In the genomic region with DNA sequence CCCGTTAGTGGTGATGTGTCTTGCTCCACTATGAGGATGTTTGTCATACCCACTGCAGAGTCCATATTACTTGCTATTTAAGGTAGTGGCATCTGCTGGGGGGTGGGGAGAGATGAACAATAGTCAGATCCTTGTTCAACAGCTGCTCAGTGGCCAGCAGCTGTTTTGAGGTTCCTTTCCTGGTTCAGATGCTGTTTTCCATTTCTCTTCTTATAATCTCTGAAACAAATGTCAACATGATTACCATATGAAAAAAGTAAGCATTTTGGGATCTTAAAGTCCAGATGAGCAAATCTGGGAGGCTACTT, we compare ENCODE assay signal across 2 cellular contexts.
TF ChIP-seq lines count a peak whose summit lies in the region.

No MANE protein-coding gene starts in this region.

TF ChIP-seq in GM23338, 12 proteins besides CTCF, POLR2A, EP300 and RAD21:
- TF ChIP-seq, protein P1, sequence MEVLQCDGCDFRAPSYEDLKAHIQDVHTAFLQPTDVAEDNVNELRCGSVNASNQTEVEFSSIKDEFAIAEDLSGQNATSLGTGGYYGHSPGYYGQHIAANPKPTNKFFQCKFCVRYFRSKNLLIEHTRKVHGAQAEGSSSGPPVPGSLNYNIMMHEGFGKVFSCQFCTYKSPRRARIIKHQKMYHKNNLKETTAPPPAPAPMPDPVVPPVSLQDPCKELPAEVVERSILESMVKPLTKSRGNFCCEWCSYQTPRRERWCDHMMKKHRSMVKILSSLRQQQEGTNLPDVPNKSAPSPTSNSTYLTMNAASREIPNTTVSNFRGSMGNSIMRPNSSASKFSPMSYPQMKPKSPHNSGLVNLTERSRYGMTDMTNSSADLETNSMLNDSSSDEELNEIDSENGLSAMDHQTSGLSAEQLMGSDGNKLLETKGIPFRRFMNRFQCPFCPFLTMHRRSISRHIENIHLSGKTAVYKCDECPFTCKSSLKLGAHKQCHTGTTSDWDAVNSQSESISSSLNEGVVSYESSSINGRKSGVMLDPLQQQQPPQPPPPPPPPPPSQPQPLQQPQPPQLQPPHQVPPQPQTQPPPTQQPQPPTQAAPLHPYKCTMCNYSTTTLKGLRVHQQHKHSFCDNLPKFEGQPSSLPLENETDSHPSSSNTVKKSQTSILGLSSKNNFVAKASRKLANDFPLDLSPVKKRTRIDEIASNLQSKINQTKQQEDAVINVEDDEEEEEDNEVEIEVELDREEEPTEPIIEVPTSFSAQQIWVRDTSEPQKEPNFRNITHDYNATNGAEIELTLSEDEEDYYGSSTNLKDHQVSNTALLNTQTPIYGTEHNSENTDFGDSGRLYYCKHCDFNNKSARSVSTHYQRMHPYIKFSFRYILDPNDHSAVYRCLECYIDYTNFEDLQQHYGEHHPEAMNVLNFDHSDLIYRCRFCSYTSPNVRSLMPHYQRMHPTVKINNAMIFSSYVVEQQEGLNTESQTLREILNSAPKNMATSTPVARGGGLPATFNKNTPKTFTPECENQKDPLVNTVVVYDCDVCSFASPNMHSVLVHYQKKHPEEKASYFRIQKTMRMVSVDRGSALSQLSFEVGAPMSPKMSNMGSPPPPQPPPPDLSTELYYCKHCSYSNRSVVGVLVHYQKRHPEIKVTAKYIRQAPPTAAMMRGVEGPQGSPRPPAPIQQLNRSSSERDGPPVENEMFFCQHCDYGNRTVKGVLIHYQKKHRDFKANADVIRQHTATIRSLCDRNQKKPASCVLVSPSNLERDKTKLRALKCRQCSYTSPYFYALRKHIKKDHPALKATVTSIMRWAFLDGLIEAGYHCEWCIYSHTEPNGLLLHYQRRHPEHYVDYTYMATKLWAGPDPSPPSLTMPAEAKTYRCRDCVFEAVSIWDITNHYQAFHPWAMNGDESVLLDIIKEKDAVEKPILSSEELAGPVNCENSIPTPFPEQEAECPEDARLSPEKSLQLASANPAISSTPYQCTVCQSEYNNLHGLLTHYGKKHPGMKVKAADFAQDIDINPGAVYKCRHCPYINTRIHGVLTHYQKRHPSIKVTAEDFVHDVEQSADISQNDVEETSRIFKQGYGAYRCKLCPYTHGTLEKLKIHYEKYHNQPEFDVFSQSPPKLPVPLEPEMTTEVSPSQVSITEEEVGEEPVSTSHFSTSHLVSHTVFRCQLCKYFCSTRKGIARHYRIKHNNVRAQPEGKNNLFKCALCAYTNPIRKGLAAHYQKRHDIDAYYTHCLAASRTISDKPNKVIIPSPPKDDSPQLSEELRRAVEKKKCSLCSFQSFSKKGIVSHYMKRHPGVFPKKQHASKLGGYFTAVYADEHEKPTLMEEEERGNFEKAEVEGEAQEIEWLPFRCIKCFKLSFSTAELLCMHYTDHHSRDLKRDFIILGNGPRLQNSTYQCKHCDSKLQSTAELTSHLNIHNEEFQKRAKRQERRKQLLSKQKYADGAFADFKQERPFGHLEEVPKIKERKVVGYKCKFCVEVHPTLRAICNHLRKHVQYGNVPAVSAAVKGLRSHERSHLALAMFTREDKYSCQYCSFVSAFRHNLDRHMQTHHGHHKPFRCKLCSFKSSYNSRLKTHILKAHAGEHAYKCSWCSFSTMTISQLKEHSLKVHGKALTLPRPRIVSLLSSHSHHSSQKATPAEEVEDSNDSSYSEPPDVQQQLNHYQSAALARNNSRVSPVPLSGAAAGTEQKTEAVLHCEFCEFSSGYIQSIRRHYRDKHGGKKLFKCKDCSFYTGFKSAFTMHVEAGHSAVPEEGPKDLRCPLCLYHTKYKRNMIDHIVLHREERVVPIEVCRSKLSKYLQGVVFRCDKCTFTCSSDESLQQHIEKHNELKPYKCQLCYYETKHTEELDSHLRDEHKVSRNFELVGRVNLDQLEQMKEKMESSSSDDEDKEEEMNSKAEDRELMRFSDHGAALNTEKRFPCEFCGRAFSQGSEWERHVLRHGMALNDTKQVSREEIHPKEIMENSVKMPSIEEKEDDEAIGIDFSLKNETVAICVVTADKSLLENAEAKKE (CRISPR knock-in tag; IDR thresholded peaks at IDR 0.05) = no peak
- TF ChIP-seq, protein P2, sequence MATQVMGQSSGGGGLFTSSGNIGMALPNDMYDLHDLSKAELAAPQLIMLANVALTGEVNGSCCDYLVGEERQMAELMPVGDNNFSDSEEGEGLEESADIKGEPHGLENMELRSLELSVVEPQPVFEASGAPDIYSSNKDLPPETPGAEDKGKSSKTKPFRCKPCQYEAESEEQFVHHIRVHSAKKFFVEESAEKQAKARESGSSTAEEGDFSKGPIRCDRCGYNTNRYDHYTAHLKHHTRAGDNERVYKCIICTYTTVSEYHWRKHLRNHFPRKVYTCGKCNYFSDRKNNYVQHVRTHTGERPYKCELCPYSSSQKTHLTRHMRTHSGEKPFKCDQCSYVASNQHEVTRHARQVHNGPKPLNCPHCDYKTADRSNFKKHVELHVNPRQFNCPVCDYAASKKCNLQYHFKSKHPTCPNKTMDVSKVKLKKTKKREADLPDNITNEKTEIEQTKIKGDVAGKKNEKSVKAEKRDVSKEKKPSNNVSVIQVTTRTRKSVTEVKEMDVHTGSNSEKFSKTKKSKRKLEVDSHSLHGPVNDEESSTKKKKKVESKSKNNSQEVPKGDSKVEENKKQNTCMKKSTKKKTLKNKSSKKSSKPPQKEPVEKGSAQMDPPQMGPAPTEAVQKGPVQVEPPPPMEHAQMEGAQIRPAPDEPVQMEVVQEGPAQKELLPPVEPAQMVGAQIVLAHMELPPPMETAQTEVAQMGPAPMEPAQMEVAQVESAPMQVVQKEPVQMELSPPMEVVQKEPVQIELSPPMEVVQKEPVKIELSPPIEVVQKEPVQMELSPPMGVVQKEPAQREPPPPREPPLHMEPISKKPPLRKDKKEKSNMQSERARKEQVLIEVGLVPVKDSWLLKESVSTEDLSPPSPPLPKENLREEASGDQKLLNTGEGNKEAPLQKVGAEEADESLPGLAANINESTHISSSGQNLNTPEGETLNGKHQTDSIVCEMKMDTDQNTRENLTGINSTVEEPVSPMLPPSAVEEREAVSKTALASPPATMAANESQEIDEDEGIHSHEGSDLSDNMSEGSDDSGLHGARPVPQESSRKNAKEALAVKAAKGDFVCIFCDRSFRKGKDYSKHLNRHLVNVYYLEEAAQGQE (IDR thresholded peaks at IDR 0.05; ENCODE audit: unreplicated experiment) = no peak
- TF ChIP-seq EZH2 (IDR thresholded peaks at IDR 0.05; ENCODE audit: low read depth, unreplicated experiment) = no peak
- TF ChIP-seq POLR2AphosphoS5 (IDR thresholded peaks at IDR 0.05; ENCODE audit: low read depth) = no peak
- TF ChIP-seq EZH2phosphoT487 (IDR thresholded peaks at IDR 0.05; ENCODE audit: unreplicated experiment) = no peak
- TF ChIP-seq ZNF331 (CRISPR knock-in tag; IDR thresholded peaks at IDR 0.05; ENCODE audit: low read depth) = no peak
- no peak for TF ChIP-seq NANOG (IDR thresholded peaks at IDR 0.05; ENCODE audit: borderline replicate concordance)
- TF ChIP-seq CREB1 (CRISPR knock-in tag; IDR thresholded peaks at IDR 0.05; ENCODE audit: low read depth) = no peak

TF ChIP-seq in HepG2, 621 proteins besides CTCF, POLR2A, EP300 and RAD21 (continued from another document):
- TF ChIP-seq ZNF839 (CRISPR knock-in tag; IDR thresholded peaks at IDR 0.05; ENCODE audit: borderline replicate concordance) (no peak), ZNF530 (CRISPR knock-in tag; IDR thresholded peaks at IDR 0.05; ENCODE audit: low read depth) (no peak), ASH2L (IDR thresholded peaks at IDR 0.05; ENCODE audit: insufficient read length, low read depth, low read length) (no peak), ZNF782 (CRISPR knock-in tag; IDR thresholded peaks at IDR 0.05; ENCODE audit: borderline replicate concordance) (no peak), ZNF143 (CRISPR knock-in tag; IDR thresholded peaks at IDR 0.05) (no peak), ZNF232 (CRISPR knock-in tag; IDR thresholded peaks at IDR 0.05; ENCODE audit: borderline replicate concordance) (no peak), ZNF547 (CRISPR knock-in tag; IDR thresholded peaks at IDR 0.05) (no peak), SP2 (CRISPR knock-in tag; IDR thresholded peaks at IDR 0.05) (no peak), TGIF2 (CRISPR knock-in tag; IDR thresholded peaks at IDR 0.05) (no peak)
- TF ChIP-seq, protein P3, sequence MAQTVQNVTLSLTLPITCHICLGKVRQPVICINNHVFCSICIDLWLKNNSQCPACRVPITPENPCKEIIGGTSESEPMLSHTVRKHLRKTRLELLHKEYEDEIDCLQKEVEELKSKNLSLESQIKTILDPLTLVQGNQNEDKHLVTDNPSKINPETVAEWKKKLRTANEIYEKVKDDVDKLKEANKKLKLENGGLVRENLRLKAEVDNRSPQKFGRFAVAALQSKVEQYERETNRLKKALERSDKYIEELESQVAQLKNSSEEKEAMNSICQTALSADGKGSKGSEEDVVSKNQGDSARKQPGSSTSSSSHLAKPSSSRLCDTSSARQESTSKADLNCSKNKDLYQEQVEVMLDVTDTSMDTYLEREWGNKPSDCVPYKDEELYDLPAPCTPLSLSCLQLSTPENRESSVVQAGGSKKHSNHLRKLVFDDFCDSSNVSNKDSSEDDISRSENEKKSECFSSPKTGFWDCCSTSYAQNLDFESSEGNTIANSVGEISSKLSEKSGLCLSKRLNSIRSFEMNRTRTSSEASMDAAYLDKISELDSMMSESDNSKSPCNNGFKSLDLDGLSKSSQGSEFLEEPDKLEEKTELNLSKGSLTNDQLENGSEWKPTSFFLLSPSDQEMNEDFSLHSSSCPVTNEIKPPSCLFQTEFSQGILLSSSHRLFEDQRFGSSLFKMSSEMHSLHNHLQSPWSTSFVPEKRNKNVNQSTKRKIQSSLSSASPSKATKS (CRISPR knock-in tag; IDR thresholded peaks at IDR 0.05) = no peak
- TF ChIP-seq, protein P4, sequence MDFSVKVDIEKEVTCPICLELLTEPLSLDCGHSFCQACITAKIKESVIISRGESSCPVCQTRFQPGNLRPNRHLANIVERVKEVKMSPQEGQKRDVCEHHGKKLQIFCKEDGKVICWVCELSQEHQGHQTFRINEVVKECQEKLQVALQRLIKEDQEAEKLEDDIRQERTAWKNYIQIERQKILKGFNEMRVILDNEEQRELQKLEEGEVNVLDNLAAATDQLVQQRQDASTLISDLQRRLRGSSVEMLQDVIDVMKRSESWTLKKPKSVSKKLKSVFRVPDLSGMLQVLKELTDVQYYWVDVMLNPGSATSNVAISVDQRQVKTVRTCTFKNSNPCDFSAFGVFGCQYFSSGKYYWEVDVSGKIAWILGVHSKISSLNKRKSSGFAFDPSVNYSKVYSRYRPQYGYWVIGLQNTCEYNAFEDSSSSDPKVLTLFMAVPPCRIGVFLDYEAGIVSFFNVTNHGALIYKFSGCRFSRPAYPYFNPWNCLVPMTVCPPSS (IDR thresholded peaks at IDR 0.05) = no peak
TF ChIP-seq in HepG2: peak in this region for 0.
